In genomic region chr5:55066278-55066677, GRCh38 we compare ENCODE assay signal across 25 cellular contexts. TPM values are rescaled to one million over a fixed set of nuclear protein-coding genes. Genes with fewer than 3 reads are reported as not detected.
"Had no signal": no experiment of that assay in that cellular context is flagged by ENCODE, and none has a peak within 500 bp of the region (broad histone marks: within the 10 kb centered on the region; RNA-seq: fewer than 3 reads in every experiment).

No MANE protein-coding gene starts in this region.

- H3K9me3 ChIP-seq: esophagus squamous epithelium, gastroesophageal sphincter, left ventricle myocardium inferior, lower lobe of right lung, neutrophil, psoas muscle, right lobe of liver, tibial artery, upper lobe of left lung, uterus had no signal

- ATAC-seq: gastroesophageal sphincter; left cardiac atrium; lower lobe of right lung; psoas muscle; right lobe of liver; stimulated activated memory B cell treated with anti-CD40 and anti-IgM and Interleukin-4, amounts not matched to agents 10 μg/mL and 1 μg/mL and 100 μg/mL, for 72 hours had no signal

- DNase-seq: effector memory CD4-positive, alpha-beta T cell; esophagus squamous epithelium; foreskin fibroblast; kidney; left cardiac atrium; left ventricle myocardium inferior; lower lobe of right lung; naive B cell; psoas muscle; retina; right lobe of liver; stimulated activated CD4-positive, alpha-beta T cell treated with anti-CD3 and anti-CD28 coated beads, Interleukin-4, amount 100 ng/mL, for 1 hour; stimulated activated CD8-positive, alpha-beta memory T cell treated with anti-CD3 and anti-CD28 coated beads, Interleukin-4, amount 100 ng/mL, for 48 hours; tibial artery; upper lobe of left lung; uterus had no signal

- H3K4me3 ChIP-seq: esophagus squamous epithelium, gastroesophageal sphincter, left ventricle myocardium inferior, lower lobe of right lung, psoas muscle, right lobe of liver, tibial artery, upper lobe of left lung, uterus had no signal

- H3K4me1 Mint-ChIP-seq: naive B cell had no signal

- H3K27ac Mint-ChIP-seq: memory B cell; stimulated activated memory B cell treated with anti-CD40 and anti-IgM and Interleukin-4, amounts not matched to agents 10 μg/mL and 1 μg/mL and 100 μg/mL, for 72 hours had no signal

- H3K36me3 ChIP-seq: esophagus squamous epithelium, gastroesophageal sphincter, left ventricle myocardium inferior, lower lobe of right lung, neutrophil, right lobe of liver, tibial artery, upper lobe of left lung, uterus had no signal

- H3K4me3 Mint-ChIP-seq: memory B cell; stimulated activated memory B cell treated with anti-CD40 and anti-IgM and Interleukin-4, amounts not matched to agents 10 μg/mL and 1 μg/mL and 100 μg/mL, for 72 hours; stimulated activated naive CD8-positive, alpha-beta T cell treated with anti-CD3 and anti-CD28 coated beads, Interleukin-15, Interleukin-2, amounts not matched to agents 100 ng/mL and 50 ng/mL, for 24 hours had no signal

- H3K4me1 ChIP-seq: esophagus squamous epithelium, gastroesophageal sphincter, left ventricle myocardium inferior, lower lobe of right lung, psoas muscle, right lobe of liver, tibial artery, upper lobe of left lung, uterus had no signal

- H3K27me3 Mint-ChIP-seq: stimulated activated naive CD8-positive, alpha-beta T cell treated with anti-CD3 and anti-CD28 coated beads, Interleukin-15, Interleukin-2, amounts not matched to agents 100 ng/mL and 50 ng/mL, for 24 hours had no signal

- H3K9me3 Mint-ChIP-seq: memory B cell; naive B cell; stimulated activated memory B cell treated with anti-CD40 and anti-IgM and Interleukin-4, amounts not matched to agents 10 μg/mL and 1 μg/mL and 100 μg/mL, for 72 hours; stimulated activated naive CD8-positive, alpha-beta T cell treated with anti-CD3 and anti-CD28 coated beads, Interleukin-15, Interleukin-2, amounts not matched to agents 100 ng/mL and 50 ng/mL, for 24 hours had no signal

- H3K27me3 ChIP-seq: neutrophil, right lobe of liver, tibial artery, upper lobe of left lung, uterus had no signal

- H3K36me3 Mint-ChIP-seq: memory B cell; naive B cell; stimulated activated memory B cell treated with anti-CD40 and anti-IgM and Interleukin-4, amounts not matched to agents 10 μg/mL and 1 μg/mL and 100 μg/mL, for 72 hours had no signal

- H3K27ac ChIP-seq: esophagus squamous epithelium, gastroesophageal sphincter, left ventricle myocardium inferior, lower lobe of right lung, neutrophil, psoas muscle, right lobe of liver, tibial artery, upper lobe of left lung, uterus had no signal

RNA-seq across cellular contexts. Expression of gene GZMA, which starts 36.2 kb away (rescaled TPM):
- total RNA-seq: epithelial cell of proximal tubule, osteoblast, temporal lobe had no signal
- polyA plus RNA-seq: neural cell had no signal

RNA-seq across cellular contexts. Expression of gene GZMK, which starts 42.2 kb away (rescaled TPM):
- total RNA-seq: epithelial cell of proximal tubule, osteoblast, temporal lobe had no signal
- polyA plus RNA-seq: neural cell had no signal
